ENCODE assay signal across 8 cellular contexts in the genomic region with DNA sequence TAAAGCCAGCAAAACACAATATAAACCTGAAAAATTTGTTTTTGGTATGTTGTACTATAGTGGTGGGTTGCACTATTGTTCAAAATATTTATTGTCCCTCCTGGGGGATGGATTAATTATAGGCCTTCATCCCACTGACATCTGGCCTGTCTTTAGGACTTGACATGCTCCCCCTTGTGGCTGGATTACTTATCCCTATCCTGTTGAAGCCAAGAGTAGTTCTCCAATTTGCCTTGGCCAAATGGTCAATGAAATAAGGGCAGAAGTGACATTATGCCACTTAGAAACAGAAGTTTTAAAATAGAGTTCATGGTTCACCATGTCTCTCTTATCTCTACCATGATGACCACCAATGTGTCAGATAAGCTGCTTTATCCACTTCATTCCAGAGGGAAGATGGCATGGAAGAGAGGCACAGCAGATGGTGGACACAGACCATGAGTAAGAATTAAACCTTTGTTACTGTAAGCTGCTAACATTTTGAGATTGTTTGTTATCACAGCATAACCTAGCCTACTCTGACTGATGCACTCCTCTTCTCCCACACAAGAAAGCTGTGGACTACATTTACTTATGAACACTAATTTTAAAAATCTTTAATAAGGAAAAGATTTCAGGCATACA. TPM values are rescaled to one million over a fixed set of nuclear protein-coding genes. Genes with fewer than 3 reads are reported as not detected.
DNase-seq lines count a peak whose midpoint lies in the region; ATAC-seq and TF ChIP-seq lines count a peak whose summit lies in the region.
"Had no signal": no experiment of that assay in that cellular context is flagged by ENCODE, and none has a peak within 500 bp of the region (broad histone marks: within the 10 kb centered on the region; RNA-seq: fewer than 3 reads in every experiment).

No MANE protein-coding gene starts in this region.

- peaks cover 12% of the 10 kb centered on the region for H3F3A ChIP-seq in SK-N-SH (replicated peaks; ENCODE audit: insufficient read depth)

- H3K9me3 ChIP-seq in SK-N-SH (no peaks in the 10 kb centered on the region; the same call in 1 of the 2 replicates), hepatocyte (ENCODE audit: low read depth) (no peaks in the 10 kb centered on the region), gastroesophageal sphincter (peaks cover 0 to 2% (median 0%) of the 10 kb centered on the region in 3 donors)

- no peak overlapping the region; a peak in 1 of 4 replicates for H3K4me3 ChIP-seq in SK-N-SH (ENCODE audit: low read depth in 2 of 2, low read length in 1 of 2)
- no peak overlapping the region for H3K4me3 ChIP-seq in hepatocyte
- no peak overlapping the region for H3K4me3 ChIP-seq in gastroesophageal sphincter

- DNase-seq in DMS53 (lab: John Stamatoyannopoulos, UW), result peak; percentile 78
- DNase-seq in HEK293T (ENCODE audit: extremely low spot score), result peak; percentile 44
- DNase-seq in SK-N-SH, result peak; percentile 16
- DNase-seq in hepatocyte (ENCODE audit: low spot score), result peak; percentile 63
- DNase-seq: activated B cell treated with CpG ODN at 0.5 μM for 24 hours had no signal

- POLR2A ChIA-PET in HEK293T (lab: Yijun Ruan, JAX) (no interaction called here), SK-N-SH (lab: Yijun Ruan, JAX) (no interaction called here)

- no peak overlapping the region for H2AFZ ChIP-seq in SK-N-SH (ENCODE audit: low read depth)
- H2AFZ ChIP-seq in hepatocyte, result no peak overlapping the region

- TF ChIP-seq RAD21 in SK-N-SH (IDR thresholded peaks at IDR 0.05; ENCODE audit: low read length), result 0 out of 2 replicates have a peak, but pooled peaks have one; percentile 2

- no peaks in the 10 kb centered on the region for H3K27me3 ChIP-seq in SK-N-SH (ENCODE audit: insufficient read depth)
- H3K27me3 ChIP-seq in hepatocyte, result no peaks in the 10 kb centered on the region
- no peaks in the 10 kb centered on the region for H3K27me3 ChIP-seq in gastroesophageal sphincter

- TF ChIP-seq EP300 in SK-N-SH (IDR thresholded peaks at IDR 0.05; ENCODE audit: borderline replicate concordance in 1 of 2, low read depth in 1 of 2, low read length in 1 of 2) (no peak), gastroesophageal sphincter (IDR thresholded peaks at IDR 0.05) (no peak)

- CTCF ChIA-PET in HEK293T (lab: Yijun Ruan, JAX), result interaction anchor here (0.8 to 1.3 kb wide), 2 partner anchors 53 to 195 kb away, joined by 3 read pairs; no protein-coding TSS in a partner anchor
- CTCF ChIA-PET in SK-N-SH (lab: Yijun Ruan, JAX), result interaction anchor here (0.7 to 14.9 kb wide), 14 partner anchors 13 to 1053 kb away, joined by 3 to 398 read pairs (median 5); no protein-coding TSS in a partner anchor

- no peaks in the 10 kb centered on the region; a peak in 2 of 4 replicates for H3K4me1 ChIP-seq in SK-N-SH (ENCODE audit: control insufficient read depth in 1 of 2, insufficient read depth in 2 of 2, low read depth in 1 of 2, low read length in 1 of 2)
- H3K4me1 ChIP-seq in hepatocyte (ENCODE audit: insufficient read depth), result no peaks in the 10 kb centered on the region
- H3K4me1 ChIP-seq in gastroesophageal sphincter, result no peaks in the 10 kb centered on the region

- H3K4me2 ChIP-seq in SK-N-SH, result no peak overlapping the region
- H3K4me2 ChIP-seq in hepatocyte, result no peak overlapping the region

- H4K20me1 ChIP-seq in SK-N-SH (ENCODE audit: insufficient read depth) (no peaks in the 10 kb centered on the region), hepatocyte (ENCODE audit: insufficient read depth, poor library complexity, severe bottlenecking) (no peaks in the 10 kb centered on the region)

- no peak for ATAC-seq in HG03442 (IDR thresholded peaks at IDR 0.05; ENCODE audit: unreplicated experiment)
- no peak for ATAC-seq in GM18858 (IDR thresholded peaks at IDR 0.05; ENCODE audit: unreplicated experiment)
- ATAC-seq in gastroesophageal sphincter, result no peak

- H3K36me3 ChIP-seq in SK-N-SH (replicated peaks in 1 of 2; ENCODE audit: control insufficient read depth in 1 of 2, insufficient read depth in 2 of 2, low read length in 1 of 2) (no peaks in the 10 kb centered on the region), hepatocyte (replicated peaks; ENCODE audit: insufficient read depth, low read depth) (no peaks in the 10 kb centered on the region), gastroesophageal sphincter (no peaks in the 10 kb centered on the region)

- H3K9me2 ChIP-seq in SK-N-SH, result no peaks in the 10 kb centered on the region
- H3K9me2 ChIP-seq in hepatocyte (replicated peaks; ENCODE audit: insufficient read depth), result no peaks in the 10 kb centered on the region

- H3K27ac ChIP-seq in SK-N-SH (ENCODE audit: low read depth in 2 of 2, low read length in 1 of 2), result no peak overlapping the region
- H3K27ac ChIP-seq in hepatocyte, result no peak overlapping the region
- H3K27ac ChIP-seq in gastroesophageal sphincter, result no peak overlapping the region

- TF ChIP-seq CTCF in SK-N-SH (IDR thresholded peaks at IDR 0.05) (peak; percentile 66), hepatocyte (IDR thresholded peaks at IDR 0.05; ENCODE audit: poor library complexity) (peak; percentile 52), gastroesophageal sphincter (IDR thresholded peaks at IDR 0.05) (peak in 1 of 4 experiments; percentile 25)

- TF ChIP-seq POLR2A in gastroesophageal sphincter (IDR thresholded peaks at IDR 0.05), result no peak

- H3K79me2 ChIP-seq in SK-N-SH (ENCODE audit: insufficient read depth) (no peaks in the 10 kb centered on the region), hepatocyte (no peaks in the 10 kb centered on the region)

- H3K9ac ChIP-seq in SK-N-SH, result no peak overlapping the region

TF ChIP-seq in HEK293T, 16 proteins besides CTCF, POLR2A, EP300 and RAD21:
- TF ChIP-seq FOXK2 (IDR thresholded peaks at IDR 0.05), result no peak
- TF ChIP-seq, protein P1, sequence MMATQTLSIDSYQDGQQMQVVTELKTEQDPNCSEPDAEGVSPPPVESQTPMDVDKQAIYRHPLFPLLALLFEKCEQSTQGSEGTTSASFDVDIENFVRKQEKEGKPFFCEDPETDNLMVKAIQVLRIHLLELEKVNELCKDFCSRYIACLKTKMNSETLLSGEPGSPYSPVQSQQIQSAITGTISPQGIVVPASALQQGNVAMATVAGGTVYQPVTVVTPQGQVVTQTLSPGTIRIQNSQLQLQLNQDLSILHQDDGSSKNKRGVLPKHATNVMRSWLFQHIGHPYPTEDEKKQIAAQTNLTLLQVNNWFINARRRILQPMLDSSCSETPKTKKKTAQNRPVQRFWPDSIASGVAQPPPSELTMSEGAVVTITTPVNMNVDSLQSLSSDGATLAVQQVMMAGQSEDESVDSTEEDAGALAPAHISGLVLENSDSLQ (IDR thresholded peaks at IDR 0.05), result peak; percentile 40; the same call in 1 of the 2 replicates
TF ChIP-seq in HEK293T: peak in this region for 1.

TF ChIP-seq in SK-N-SH, 30 proteins besides CTCF, POLR2A, EP300 and RAD21:
- TF ChIP-seq SMC3 (IDR thresholded peaks at IDR 0.05; ENCODE audit: low read depth, low read length) (0 out of 2 replicates have a peak, but pooled peaks have one; percentile 5), YY1 (IDR thresholded peaks at IDR 0.05; ENCODE audit: low read depth) (no peak)

RNA-seq across cellular contexts. Expression of a gene that starts 29.2 kb away (rescaled TPM):
- polyA plus RNA-seq in SK-N-SH (2012; rRNA removed) (3.7 and 4.2 TPM in 2 replicates), hepatocyte (3.1 and 3.5 TPM in 2 replicates)
- 2.6 and 2.8 TPM in 2 replicates for polyA plus RNA-seq in SK-N-SH (2012; cell fraction: cytosol; rRNA removed)
- 10.6 and 11.9 TPM in 2 replicates for polyA plus RNA-seq in SK-N-SH (2012; cell fraction: nucleus; rRNA removed)
- total RNA-seq in hepatocyte (7.6 and 11.2 TPM in 2 replicates), gastroesophageal sphincter (10 to 100 TPM; 16.9 to 29.7 (median 25.7) TPM)
- total RNA-seq: activated B cell treated with CpG ODN at 0.5 μM for 24 hours had no signal

RNA-seq across cellular contexts. Expression of a gene that starts 31.3 kb away (rescaled TPM):
- polyA plus RNA-seq in SK-N-SH (2012; rRNA removed) (10.2 and 12.6 TPM in 2 replicates), hepatocyte (9.2 and 11.0 TPM in 2 replicates)
- 6.1 and 7.9 TPM in 2 replicates for polyA plus RNA-seq in SK-N-SH (2012; cell fraction: cytosol; rRNA removed)
- polyA plus RNA-seq in SK-N-SH (2012; cell fraction: nucleus; rRNA removed), result 50.8 and 77.7 TPM in 2 replicates
- total RNA-seq in hepatocyte (20.7 and 29.9 TPM in 2 replicates), gastroesophageal sphincter (10 to 100 TPM; 10.5 to 35.0 (median 22.4) TPM)

RNA-seq across cellular contexts. Expression of a gene that starts 31.4 kb away (rescaled TPM):
- polyA plus RNA-seq in SK-N-SH (2012; rRNA removed), result 14.5 and 20.5 TPM in 2 replicates
- 16.8 and 18.9 TPM in 2 replicates for polyA plus RNA-seq in SK-N-SH (2012; cell fraction: cytosol; rRNA removed)
- 21.7 and 38.5 TPM in 2 replicates for polyA plus RNA-seq in SK-N-SH (2012; cell fraction: nucleus; rRNA removed)
- 26.4 and 27.7 TPM in 2 replicates for total RNA-seq in hepatocyte
- polyA plus RNA-seq in hepatocyte, result 23.6 and 31.2 TPM in 2 replicates
- 10 to 100 TPM; 18.3 to 55.3 (median 28.2) TPM for total RNA-seq in gastroesophageal sphincter

Comparison
In these comparisons a context has a peak if more than half of its experiments do, and no peak if none do; other contexts are left out.
1. DNase-seq: peak in every context shown above with its lines; median percentile 78 in DMS53; 63 in hepatocyte; 44 in HEK293T; 16 in SK-N-SH.